8 cellular contexts compared by ENCODE assay signal in the genomic region with DNA sequence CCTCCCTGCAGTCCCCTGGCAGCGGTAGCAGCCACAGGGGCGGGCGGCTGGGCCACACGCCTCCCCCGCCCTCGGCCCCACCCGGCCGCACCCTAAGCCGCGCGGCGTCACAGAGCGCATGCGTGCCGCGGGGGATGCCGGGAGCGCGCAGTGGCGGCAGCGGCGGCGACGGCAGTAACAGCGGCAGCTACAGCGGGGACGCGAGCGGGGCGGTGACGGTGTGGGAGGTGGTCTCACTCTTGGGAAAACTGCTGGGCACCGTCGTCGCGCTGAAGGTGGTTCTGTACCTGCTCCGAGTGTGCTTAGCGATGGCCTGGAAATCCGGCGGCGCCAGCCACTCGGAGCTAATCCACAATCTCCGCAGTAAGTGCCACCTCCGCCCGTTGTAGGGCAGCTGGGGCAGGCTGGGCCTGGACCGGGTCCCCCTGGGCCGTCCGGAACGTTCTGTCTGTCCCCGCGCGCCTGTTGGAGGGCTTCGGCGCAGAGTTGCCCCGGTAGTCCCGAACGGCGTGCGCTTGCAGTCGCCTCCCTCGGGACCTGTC. TPM values are rescaled to one million over a fixed set of nuclear protein-coding genes. Genes with fewer than 3 reads are reported as not detected.
DNase-seq lines count a peak whose midpoint lies in the region; ATAC-seq and TF ChIP-seq lines count a peak whose summit lies in the region.

Gene PCMT1, plus strand, starts transcription at position 148 of the 542 bp plus-strand sequence. Its CDS starts 161 bp downstream, at position 309.

- H3K4me3 ChIP-seq in GM12875 (ENCODE audit: low read depth, low read length) (peak within 1 kb of the TSS; percentile 75), cardiac muscle cell (peak within 1 kb of the TSS; percentile 84), trophoblast cell (ENCODE audit: low read depth, low read length) (peak within 1 kb of the TSS; percentile 98), transverse colon (peak within 1 kb of the TSS; percentile 68 to 94 (median 73))

- H3K27ac ChIP-seq in cardiac muscle cell, result peak within 1 kb of the TSS; percentile 93
- H3K27ac ChIP-seq in trophoblast cell (ENCODE audit: low read depth, low read length), result peak within 1 kb of the TSS; percentile 86
- peak within 1 kb of the TSS; percentile 93 to 95 (median 94) for H3K27ac ChIP-seq in transverse colon

- H3K36me3 ChIP-seq in cardiac muscle cell (no peaks in the 10 kb centered on the region), trophoblast cell (ENCODE audit: control insufficient read depth in 1 of 2, insufficient read depth in 2 of 2, low read length in 2 of 2) (no peaks in the 10 kb centered on the region), transverse colon (no peaks in the 10 kb centered on the region)

- peak within 1 kb of the TSS; percentile 99 for H2AFZ ChIP-seq in trophoblast cell (ENCODE audit: insufficient read depth, low read length, poor library complexity)

- peak within 1 kb of the TSS; percentile 82 for H4K91ac ChIP-seq in trophoblast cell (ENCODE audit: low read depth, low read length)

- ATAC-seq in HG02678 (IDR thresholded peaks at IDR 0.05; ENCODE audit: unreplicated experiment), result peak; percentile 88
- ATAC-seq in activated naive CD8-positive, alpha-beta T cell treated with anti-CD3 and anti-CD28 coated beads, Interleukin-2, amount 50 U/mL, for 24 hours, result peak; percentile 78

- peak within 1 kb of the TSS; percentile 77 for H2BK120ac ChIP-seq in trophoblast cell (ENCODE audit: insufficient read depth, low read length, poor library complexity)

- peak within 1 kb of the TSS; percentile 98 for H3K14ac ChIP-seq in trophoblast cell (ENCODE audit: low read length)

- H4K8ac ChIP-seq in trophoblast cell (ENCODE audit: low read depth, low read length), result peak within 1 kb of the TSS; percentile 98

- TF ChIP-seq CTCF in GM12875 (IDR thresholded peaks at IDR 0.05; ENCODE audit: borderline replicate concordance, insufficient read depth, low read depth, low read length), result no peak
- TF ChIP-seq CTCF in cardiac muscle cell (IDR thresholded peaks at IDR 0.05; ENCODE audit: low read depth, low read length), result no peak
- no peak for TF ChIP-seq CTCF in transverse colon (IDR thresholded peaks at IDR 0.05)

- peaks cover 10% of the 10 kb centered on the region for H3K79me1 ChIP-seq in trophoblast cell (ENCODE audit: low read length)

- H3K27me3 Mint-ChIP-seq in activated naive CD8-positive, alpha-beta T cell treated with anti-CD3 and anti-CD28 coated beads, Interleukin-2, amount 50 U/mL, for 24 hours, result no peaks in the 10 kb centered on the region

- peak; percentile 90 for TF ChIP-seq POLR2A in transverse colon (IDR thresholded peaks at IDR 0.05)

- H3K4me2 ChIP-seq in trophoblast cell (ENCODE audit: low read length), result peak within 1 kb of the TSS; percentile 86

- no peaks in the 10 kb centered on the region for H3K9me3 Mint-ChIP-seq in activated naive CD8-positive, alpha-beta T cell treated with anti-CD3 and anti-CD28 coated beads, Interleukin-2, amount 50 U/mL, for 24 hours

- peaks cover 3% of the 10 kb centered on the region for H3K36me3 Mint-ChIP-seq in activated naive CD8-positive, alpha-beta T cell treated with anti-CD3 and anti-CD28 coated beads, Interleukin-2, amount 50 U/mL, for 24 hours (ENCODE audit: low read depth)

- H3K27ac Mint-ChIP-seq in activated naive CD8-positive, alpha-beta T cell treated with anti-CD3 and anti-CD28 coated beads, Interleukin-2, amount 50 U/mL, for 24 hours, result peak within 1 kb of the TSS; percentile 84

- H3K4me1 ChIP-seq in cardiac muscle cell (ENCODE audit: low read depth) (no peaks in the 10 kb centered on the region), trophoblast cell (ENCODE audit: control insufficient read depth in 1 of 2, insufficient read depth in 2 of 2, low read length in 2 of 2) (no peaks in the 10 kb centered on the region), transverse colon (peaks cover 14 to 38% (median 30%) of the 10 kb centered on the region in 4 donors)

- peak within 1 kb of the TSS; percentile 94 for H3K9ac ChIP-seq in trophoblast cell (ENCODE audit: low read length)

- peak; percentile 82 for DNase-seq in NCI-H1105 treated with DMSO at 0.1 percent for 48 hours (lab: John Stamatoyannopoulos, UW)
- DNase-seq in SW480 (ENCODE audit: low spot score), result peak; percentile 88
- peak; percentile 93 for DNase-seq in activated naive CD8-positive, alpha-beta T cell treated with anti-CD3 and anti-CD28 coated beads, Interleukin-2, amount 50 U/mL, for 24 hours
- DNase-seq in cardiac muscle cell (ENCODE audit: low read depth in 1 of 2, low spot score in 1 of 2), result peak; percentile 93 to 94
- peak; percentile 96 to 98 for DNase-seq in trophoblast cell
- peak; percentile 92 for DNase-seq in transverse colon

- TF ChIP-seq EP300 in transverse colon (IDR thresholded peaks at IDR 0.05; ENCODE audit: low read depth), result no peak

- H2BK12ac ChIP-seq in trophoblast cell (ENCODE audit: low read length), result peak within 1 kb of the TSS; percentile 18

- H3K79me2 ChIP-seq in trophoblast cell (ENCODE audit: control insufficient read depth, insufficient read depth, low read length, poor library complexity), result peaks cover 19% of the 10 kb centered on the region

- peak within 1 kb of the TSS; percentile 93 for H3K4ac ChIP-seq in trophoblast cell (ENCODE audit: low read depth, low read length)

- H3K23ac ChIP-seq in trophoblast cell (ENCODE audit: low read length), result no peak within 1 kb of the TSS

- peak within 1 kb of the TSS; percentile 92 for H3K4me3 Mint-ChIP-seq in activated naive CD8-positive, alpha-beta T cell treated with anti-CD3 and anti-CD28 coated beads, Interleukin-2, amount 50 U/mL, for 24 hours

- in situ Hi-C loops in transverse colon (cut with MboI; ENCODE audit: low pct_ligation_motif_present in 1 of 4, low pct_unique_long_range_greater_than_20kb in 1 of 4, low sequenced_read_pairs in 3 of 4), result no loop called here

- peak within 1 kb of the TSS; percentile 83 for H2BK5ac ChIP-seq in trophoblast cell (ENCODE audit: low read depth, low read length, poor library complexity)

- H3K4me1 Mint-ChIP-seq in activated naive CD8-positive, alpha-beta T cell treated with anti-CD3 and anti-CD28 coated beads, Interleukin-2, amount 50 U/mL, for 24 hours, result peaks cover 63% of the 10 kb centered on the region

- H4K12ac ChIP-seq in trophoblast cell (ENCODE audit: low read depth, low read length), result peak within 1 kb of the TSS; percentile 91

- WGBS in trophoblast cell (ENCODE audit: extremely low coverage, insufficient coverage, insufficient read length), result no CpG with 5 or more reads among the region's 60 CpGs
- WGBS in transverse colon (ENCODE audit: low coverage in 1 of 2), 2 donors, result 0% methylated on average over 7 of the region's 60 CpGs; no CpG with 5 or more reads in 1 of the 2 donors

- intact Hi-C loops in transverse colon (cut with DNase I; ENCODE audit: low total_unique reads), result loop anchor here (5.0 kb wide), 1 partner anchor 1623 kb away; no protein-coding TSS in a partner anchor

- H2AK5ac ChIP-seq in trophoblast cell (ENCODE audit: low read length), result peak within 1 kb of the TSS; percentile 73

- H3K27me3 ChIP-seq in cardiac muscle cell (no peaks in the 10 kb centered on the region), trophoblast cell (ENCODE audit: insufficient read depth, low read length) (no peaks in the 10 kb centered on the region), transverse colon (no peaks in the 10 kb centered on the region)

- H3K9me3 ChIP-seq in cardiac muscle cell (ENCODE audit: low read depth) (no peaks in the 10 kb centered on the region), trophoblast cell (ENCODE audit: insufficient read depth, low read depth, low read length) (no peaks in the 10 kb centered on the region), transverse colon (no peaks in the 10 kb centered on the region)

- H3K18ac ChIP-seq in trophoblast cell (ENCODE audit: low read length), result peak within 1 kb of the TSS; percentile 97

RNA-seq across cellular contexts. Expression of gene PCMT1, which starts in this region (rescaled TPM):
- total RNA-seq in cardiac muscle cell, result 137 and 197 TPM in 2 replicates
- 178 and 189 TPM in 2 replicates for polyA plus RNA-seq in cardiac muscle cell
- 75.3 and 78.6 TPM in 2 replicates for polyA plus RNA-seq in trophoblast cell (2013)
- total RNA-seq in transverse colon, result 10 to 100 TPM; 25.8 to 97.3 (median 64.4) TPM

Comparison
In these comparisons a context has a peak if more than half of its experiments do, and no peak if none do; other contexts are left out.
1. Peak in every context shown above with its lines: DNase-seq, ATAC-seq, H3K4me3 ChIP-seq and H3K27ac ChIP-seq.